Comparison of ENCODE assay signal across 14 cellular contexts in genomic region chr19:5870986-5871394, GRCh38. TPM values are rescaled to one million over a fixed set of nuclear protein-coding genes. Genes with fewer than 3 reads are reported as not detected.
A peak's percentile ranks its signal among the peaks of the same experiment; 100 is the strongest.
DNase-seq lines count a peak whose midpoint lies in the region; ATAC-seq and TF ChIP-seq lines count a peak whose summit lies in the region.
"Had no signal": no experiment of that assay in that cellular context is flagged by ENCODE, and none has a peak within 500 bp of the region (broad histone marks: within the 10 kb centered on the region; RNA-seq: fewer than 3 reads in every experiment).

No MANE protein-coding gene starts in this region.

- no peak overlapping the region for H3K14ac ChIP-seq in mesenchymal stem cell (ENCODE audit: low read length in 2 of 2)

- no peak overlapping the region for H2BK120ac ChIP-seq in mesenchymal stem cell (ENCODE audit: low read depth, low read length)

- no peak overlapping the region for H3K23ac ChIP-seq in mesenchymal stem cell (ENCODE audit: low read length in 2 of 2)

- H4K91ac ChIP-seq in mesenchymal stem cell (ENCODE audit: low read length) = no peak overlapping the region

- WGBS in mesenchymal stem cell = 55% methylated on average over 12 of the region's 12 CpGs

- no peaks in the 10 kb centered on the region for H3K9me3 ChIP-seq in mesenchymal stem cell (ENCODE audit: control insufficient read depth, low read length)

- no peak overlapping the region for H3K4me3 ChIP-seq in mesenchymal stem cell (ENCODE audit: insufficient read depth in 1 of 2, low read depth in 1 of 2, low read length in 2 of 2)

- H3K4me1 Mint-ChIP-seq in chondrocyte (ENCODE audit: low read depth) = peaks cover 3% of the 10 kb centered on the region
- H3K4me1 Mint-ChIP-seq in stimulated activated naive CD8-positive, alpha-beta T cell treated with anti-CD3 and anti-CD28 coated beads, Interleukin-15, amount 100 ng/mL, for 72 hours = no peaks in the 10 kb centered on the region
- H3K4me1 Mint-ChIP-seq: CD8-positive, alpha-beta memory T cell had no signal

- H3K18ac ChIP-seq in mesenchymal stem cell (ENCODE audit: low read depth in 1 of 2, low read length in 2 of 2) = no peak overlapping the region

- H4K8ac ChIP-seq in mesenchymal stem cell (ENCODE audit: low read length) = no peak overlapping the region

- H3K4me2 ChIP-seq in mesenchymal stem cell (ENCODE audit: low read length, poor library complexity, severe bottlenecking) = no peak overlapping the region

- H3K9me3 Mint-ChIP-seq in chondrocyte (ENCODE audit: low read depth) = no peaks in the 10 kb centered on the region
- no peaks in the 10 kb centered on the region for H3K9me3 Mint-ChIP-seq in stimulated activated naive CD8-positive, alpha-beta T cell treated with anti-CD3 and anti-CD28 coated beads, Interleukin-15, amount 100 ng/mL, for 72 hours

- H3K9ac ChIP-seq in mesenchymal stem cell (ENCODE audit: low read length) = no peak overlapping the region

- H3K27ac Mint-ChIP-seq in chondrocyte (ENCODE audit: unreplicated experiment) = peak overlapping the region; percentile 36
- peak overlapping the region in 1 of 2 donors; percentile 43 for H3K27ac Mint-ChIP-seq in stimulated activated naive CD8-positive, alpha-beta T cell treated with anti-CD3 and anti-CD28 coated beads, Interleukin-15, amount 100 ng/mL, for 72 hours

- peaks cover 6% of the 10 kb centered on the region for H3K27me3 Mint-ChIP-seq in chondrocyte (ENCODE audit: low read depth)
- H3K27me3 Mint-ChIP-seq in stimulated activated naive CD8-positive, alpha-beta T cell treated with anti-CD3 and anti-CD28 coated beads, Interleukin-15, amount 100 ng/mL, for 72 hours = peaks cover 1% of the 10 kb centered on the region

- no peak for TF ChIP-seq CTCF in chondrocyte (IDR thresholded peaks at IDR 0.05)

- H2BK12ac ChIP-seq in mesenchymal stem cell (ENCODE audit: low read length in 2 of 2) = no peak overlapping the region

- no peaks in the 10 kb centered on the region for H3K79me1 ChIP-seq in mesenchymal stem cell (replicated peaks; ENCODE audit: low read length, poor library complexity, severe bottlenecking)

- H3K36me3 Mint-ChIP-seq in chondrocyte (ENCODE audit: low read depth) = no peaks in the 10 kb centered on the region
- H3K36me3 Mint-ChIP-seq: CD8-positive, alpha-beta memory T cell had no signal

- no peak overlapping the region for H3K4ac ChIP-seq in mesenchymal stem cell (ENCODE audit: low read depth in 1 of 2, low read length in 2 of 2)

- H3K4me3 Mint-ChIP-seq in chondrocyte (ENCODE audit: unreplicated experiment) = no peak overlapping the region
- no peak overlapping the region for H3K4me3 Mint-ChIP-seq in stimulated activated naive CD8-positive, alpha-beta T cell treated with anti-CD3 and anti-CD28 coated beads, Interleukin-15, amount 100 ng/mL, for 72 hours
- H3K4me3 Mint-ChIP-seq: CD8-positive, alpha-beta memory T cell had no signal

- DNase-seq in HuH-7.5 (ENCODE audit: low spot score) (peak; percentile 79), chondrocyte (ENCODE audit: low spot score) (no peak), mesenchymal stem cell (peak; percentile 76)
- no peak for DNase-seq in stimulated activated naive CD8-positive, alpha-beta T cell treated with anti-CD3 and anti-CD28 coated beads, Interleukin-15, amount 100 ng/mL, for 72 hours
- DNase-seq: CD8-positive, alpha-beta memory T cell; DND-41; GDM1; HCEC 1CT; NCI-H1436 treated with DMSO at 0.1 percent for 48 hours; NCI-H2081 treated with DMSO at 0.1 percent for 48 hours; NCI-H524 had no signal

- H2AK5ac ChIP-seq in mesenchymal stem cell (ENCODE audit: low read length, severe bottlenecking) = no peak overlapping the region

- H3K27me3 ChIP-seq in mesenchymal stem cell (ENCODE audit: control insufficient read depth in 1 of 2, insufficient read depth in 1 of 2, low read length in 2 of 2) = peaks cover 0 to 7% of the 10 kb centered on the region in 2 experiments

- no peak overlapping the region for H2BK15ac ChIP-seq in mesenchymal stem cell (ENCODE audit: low read depth, poor library complexity, severe bottlenecking)

- H3K4me1 ChIP-seq in mesenchymal stem cell (ENCODE audit: control insufficient read depth, insufficient read depth, low read depth, low read length) = peaks cover 3% of the 10 kb centered on the region

- no peaks in the 10 kb centered on the region for H3K36me3 ChIP-seq in mesenchymal stem cell (ENCODE audit: control insufficient read depth in 1 of 2, insufficient read depth in 2 of 2, low read depth in 1 of 2, low read length in 2 of 2)

- H2AFZ ChIP-seq in mesenchymal stem cell (ENCODE audit: low read depth, low read length) = peak overlapping the region; percentile 51

- ATAC-seq in GM21367 (IDR thresholded peaks at IDR 0.05; ENCODE audit: unreplicated experiment) = no peak
- ATAC-seq in stimulated activated naive CD8-positive, alpha-beta T cell treated with anti-CD3 and anti-CD28 coated beads, Interleukin-15, amount 100 ng/mL, for 72 hours = no peak

- no peak overlapping the region for H2BK5ac ChIP-seq in mesenchymal stem cell (ENCODE audit: low read depth, low read length, poor library complexity, severe bottlenecking)

- H3K27ac ChIP-seq in mesenchymal stem cell (ENCODE audit: low read length, poor library complexity, severe bottlenecking) = no peak overlapping the region

RNA-seq across cellular contexts. Expression of gene FUT5, which starts 0.7 kb away (rescaled TPM):
- not detected in 3 replicates for total RNA-seq in chondrocyte
- not detected for polyA plus RNA-seq in mesenchymal stem cell (2013, experiment 1 of 2)
- not detected for polyA plus RNA-seq in mesenchymal stem cell (2013, experiment 2 of 2)
- total RNA-seq: CD8-positive, alpha-beta memory T cell had no signal
- polyA plus RNA-seq: AG04450; BJ; CD8-positive, alpha-beta memory T cell had no signal

RNA-seq across cellular contexts. Expression of gene FUT3, which starts 19.7 kb away (rescaled TPM):
- not detected in 3 replicates for total RNA-seq in chondrocyte
- not detected for polyA plus RNA-seq in mesenchymal stem cell (2013, experiment 1 of 2)
- polyA plus RNA-seq in mesenchymal stem cell (2013, experiment 2 of 2) = not detected
- total RNA-seq: CD8-positive, alpha-beta memory T cell had no signal
- polyA plus RNA-seq: AG04450; BJ; CD8-positive, alpha-beta memory T cell had no signal

RNA-seq across cellular contexts. Expression of gene FUT6, which starts 31.5 kb away (rescaled TPM):
- total RNA-seq in chondrocyte = not detected in 3 replicates
- polyA plus RNA-seq in mesenchymal stem cell (2013, experiment 1 of 2) = not detected
- polyA plus RNA-seq in mesenchymal stem cell (2013, experiment 2 of 2) = not detected
- total RNA-seq: CD8-positive, alpha-beta memory T cell had no signal
- polyA plus RNA-seq: AG04450; BJ; CD8-positive, alpha-beta memory T cell had no signal

RNA-seq across cellular contexts. Expression of gene NDUFA11, which starts 32.6 kb away (rescaled TPM):
- 202 to 224 TPM (median 204 TPM) in 3 replicates for total RNA-seq in chondrocyte
- 338 TPM for polyA plus RNA-seq in mesenchymal stem cell (2013, experiment 1 of 2)
- polyA plus RNA-seq in mesenchymal stem cell (2013, experiment 2 of 2) = 347 TPM

RNA-seq across cellular contexts. Expression of gene VMAC, which starts 33.7 kb away (rescaled TPM):
- 5.6 to 6.5 TPM (median 6.1 TPM) in 3 replicates for total RNA-seq in chondrocyte
- polyA plus RNA-seq in mesenchymal stem cell (2013, experiment 1 of 2) = 3.1 TPM
- polyA plus RNA-seq in mesenchymal stem cell (2013, experiment 2 of 2) = 2.4 TPM

Comparison
In these comparisons a context has a peak if more than half of its experiments do, and no peak if none do; other contexts are left out.
1. DNase-seq: peak in HuH-7.5 (single experiment) and mesenchymal stem cell (single experiment); none in chondrocyte (single experiment) and stimulated activated naive CD8-positive, alpha-beta T cell treated with anti-CD3 and anti-CD28 coated beads, Interleukin-15, amount 100 ng/mL, for 72 hours (0 of 2).